Comparison of ENCODE assay signal across 1 cellular context in genomic region chr2:85447222-85447585, GRCh38.
TF ChIP-seq lines count a peak whose summit lies in the region.

No MANE protein-coding gene starts in this region.

TF ChIP-seq in H1, 55 proteins besides CTCF, POLR2A, EP300 and RAD21:
- TF ChIP-seq PHF8 (conservative IDR thresholded peaks at IDR 0.05; ENCODE audit: low read depth, low read length) (no peak), KDM1A (IDR thresholded peaks at IDR 0.05; ENCODE audit: borderline replicate concordance, low read length) (no peak), SIRT6 (IDR thresholded peaks at IDR 0.05; ENCODE audit: low read length) (no peak), TBP (IDR thresholded peaks at IDR 0.05; ENCODE audit: low read depth, low read length) (no peak), RBBP5 (IDR thresholded peaks at IDR 0.05; ENCODE audit: borderline replicate concordance, low read depth, low read length) (no peak)
